ENCODE assay signal across 24 cellular contexts in genomic region chr7:95592570-95592969, GRCh38. TPM values are rescaled to one million over a fixed set of nuclear protein-coding genes. Genes with fewer than 3 reads are reported as not detected.
DNase-seq lines count a peak whose midpoint lies in the region; ATAC-seq and TF ChIP-seq lines count a peak whose summit lies in the region.
"Had no signal": no experiment of that assay in that cellular context is flagged by ENCODE, and none has a peak within 500 bp of the region (broad histone marks: within the 10 kb centered on the region; RNA-seq: fewer than 3 reads in every experiment).

No MANE protein-coding gene starts in this region.

- 93 to 94% methylated on average over 5 of the region's 5 CpGs for WGBS in thyroid gland, 2 donors

- H3K36me3 Mint-ChIP-seq in activated naive CD4-positive, alpha-beta T cell treated with anti-CD3 and anti-CD28 coated beads, Interleukin-2, amount 50 U/mL, for 72 hours = peaks cover 0 to 6% of the 10 kb centered on the region in 2 donors

- H3K36me3 ChIP-seq in ascending aorta (peaks cover 34 to 73% of the 10 kb centered on the region in 2 donors), endocrine pancreas (ENCODE audit: control insufficient read depth, insufficient read depth, low read length) (peaks cover 15% of the 10 kb centered on the region), parathyroid adenoma (ENCODE audit: control insufficient read depth, insufficient read depth, low read length) (peaks cover 9% of the 10 kb centered on the region), thyroid gland (peaks cover 71 to 86% of the 10 kb centered on the region in 2 donors)
- H3K36me3 ChIP-seq: brain microvascular endothelial cell had no signal

- peak overlapping the region; percentile 86 to 95 for H3K4me3 ChIP-seq in ascending aorta
- peak overlapping the region; percentile 100 for H3K4me3 ChIP-seq in endocrine pancreas (ENCODE audit: control insufficient read depth, insufficient read depth, low read length)
- H3K4me3 ChIP-seq in parathyroid adenoma (ENCODE audit: low read depth, low read length) = peak overlapping the region; percentile 95
- H3K4me3 ChIP-seq in thyroid gland (replicated peaks in 1 of 3) = peak overlapping the region in 1 of 3 donors; percentile 93
- H3K4me3 ChIP-seq: GM12878 had no signal

- DNase-seq in ascending aorta (ENCODE audit: low spot score in 2 of 2) (no peak), thyroid gland (no peak), globus pallidus (ENCODE audit: low spot score) (no peak), activated gamma-delta T cell (lab: John Stamatoyannopoulos, UW) (no peak)
- DNase-seq in activated naive CD4-positive, alpha-beta T cell treated with anti-CD3 and anti-CD28 coated beads, Interleukin-2, amount 50 U/mL, for 72 hours (ENCODE audit: low spot score in 2 of 2) = no peak
- DNase-seq: brain microvascular endothelial cell; C1 segment of cervical spinal cord; Calu3; H7; KG1; kidney glomerular epithelial cell; naive thymus-derived CD8-positive, alpha-beta T cell; NCI-H1436; NCI-H82; stimulated activated CD8-positive, alpha-beta memory T cell treated with anti-CD3 and anti-CD28 coated beads, Interleukin-4, amount 100 ng/mL, for 48 hours had no signal

- H3K9me3 ChIP-seq in ascending aorta = no peaks in the 10 kb centered on the region
- no peaks in the 10 kb centered on the region for H3K9me3 ChIP-seq in endocrine pancreas (ENCODE audit: control insufficient read depth, low read length)
- H3K9me3 ChIP-seq in parathyroid adenoma (ENCODE audit: control insufficient read depth, low read length) = no peaks in the 10 kb centered on the region
- no peaks in the 10 kb centered on the region for H3K9me3 ChIP-seq in thyroid gland

- H3K9me3 Mint-ChIP-seq in activated naive CD4-positive, alpha-beta T cell treated with anti-CD3 and anti-CD28 coated beads, Interleukin-2, amount 50 U/mL, for 72 hours = no peaks in the 10 kb centered on the region
- H3K9me3 Mint-ChIP-seq: activated T-helper 17 cell treated with anti-CD3 and anti-CD28 coated beads, Interleukin-2, amount 50 U/mL, for 72 hours; naive thymus-derived CD8-positive, alpha-beta T cell had no signal

- H3K4me1 ChIP-seq in ascending aorta (peaks cover 4 to 24% of the 10 kb centered on the region in 2 donors), endocrine pancreas (ENCODE audit: control insufficient read depth, insufficient read depth, low read length) (peaks cover 40% of the 10 kb centered on the region), parathyroid adenoma (peaks cover 21% of the 10 kb centered on the region), thyroid gland (peaks cover 40 to 48% of the 10 kb centered on the region in 2 donors)

- H3K9ac ChIP-seq in endocrine pancreas (ENCODE audit: control insufficient read depth, insufficient read depth, low read length) = no peak overlapping the region
- no peak overlapping the region for H3K9ac ChIP-seq in parathyroid adenoma

- H3K79me2 ChIP-seq in parathyroid adenoma = peaks cover 22% of the 10 kb centered on the region

- H2AFZ ChIP-seq in parathyroid adenoma = no peak overlapping the region

- no peak for TF ChIP-seq POLR2A in thyroid gland (IDR thresholded peaks at IDR 0.05)

- H3K4me2 ChIP-seq in parathyroid adenoma (ENCODE audit: low read length) = peak overlapping the region; percentile 66

- intact Hi-C loops in ascending aorta (cut with DNase I) (no loop called here), thyroid gland (cut with DNase I) (loop anchor here (5.0 kb wide), 1 partner anchor 40 kb away; no protein-coding TSS in a partner anchor)

- H3K27ac Mint-ChIP-seq in activated naive CD4-positive, alpha-beta T cell treated with anti-CD3 and anti-CD28 coated beads, Interleukin-2, amount 50 U/mL, for 72 hours = no peak overlapping the region
- H3K27ac Mint-ChIP-seq: activated T-helper 17 cell treated with anti-CD3 and anti-CD28 coated beads, Interleukin-2, amount 50 U/mL, for 72 hours; naive thymus-derived CD8-positive, alpha-beta T cell had no signal

- peak overlapping the region; percentile 95 to 97 for H3K27ac ChIP-seq in ascending aorta
- peak overlapping the region; percentile 100 for H3K27ac ChIP-seq in parathyroid adenoma
- H3K27ac ChIP-seq in thyroid gland = peak overlapping the region in 2 of 3 donors; percentile 99 to 100
- H3K27ac ChIP-seq: brain microvascular endothelial cell, VCaP had no signal

- H3K27me3 ChIP-seq in ascending aorta = no peaks in the 10 kb centered on the region
- H3K27me3 ChIP-seq in endocrine pancreas (ENCODE audit: control insufficient read depth, insufficient read depth, low read length) = no peaks in the 10 kb centered on the region
- no peaks in the 10 kb centered on the region for H3K27me3 ChIP-seq in parathyroid adenoma (ENCODE audit: control insufficient read depth, insufficient read depth, low read length)
- no peaks in the 10 kb centered on the region for H3K27me3 ChIP-seq in thyroid gland
- H3K27me3 ChIP-seq: brain microvascular endothelial cell had no signal

- TF ChIP-seq CTCF in ascending aorta (IDR thresholded peaks at IDR 0.05) (no peak), parathyroid adenoma (IDR thresholded peaks at IDR 0.05) (no peak), thyroid gland (IDR thresholded peaks at IDR 0.05) (no peak)

- no peak for ATAC-seq in activated naive CD4-positive, alpha-beta T cell treated with anti-CD3 and anti-CD28 coated beads, Interleukin-2, amount 50 U/mL, for 72 hours
- ATAC-seq in GM19467 (IDR thresholded peaks at IDR 0.05; ENCODE audit: unreplicated experiment) = no peak
- ATAC-seq: activated T-helper 17 cell treated with anti-CD3 and anti-CD28 coated beads, Interleukin-2, amount 50 U/mL, for 72 hours; GM12878; naive thymus-derived CD8-positive, alpha-beta T cell; SK-N-SH treated with all-trans-retinoic acid at 6 μM for 48 hours had no signal

RNA-seq across cellular contexts. Expression of gene PDK4, which starts 3.7 kb away (rescaled TPM):
- total RNA-seq in ascending aorta (227 TPM), thyroid gland (100 to 1,000 TPM in 3 of 4 donors, 10 to 100 TPM in 1; 37.9 to 453 (median 141) TPM)
- total RNA-seq in activated naive CD4-positive, alpha-beta T cell treated with anti-CD3 and anti-CD28 coated beads, Interleukin-2, amount 50 U/mL, for 72 hours = not detected
- total RNA-seq: activated T-helper 17 cell treated with anti-CD3 and anti-CD28 coated beads, Interleukin-2, amount 50 U/mL, for 72 hours; HT1080; T-helper 2 cell treated with Interferon-gamma antibody and Interleukin-4, amounts not matched to agents 100 ng/mL and 5 ng/mL, for 36 hours had no signal

Comparison
In these comparisons a context has a peak if more than half of its experiments do, and no peak if none do; other contexts are left out.
1. RNA of gene PDK4, which starts 3.7 kb away (total RNA-seq): 227 TPM in ascending aorta (single experiment) and 37.9 to 453 TPM in thyroid gland; not detected in activated naive CD4-positive, alpha-beta T cell treated with anti-CD3 and anti-CD28 coated beads, Interleukin-2, amount 50 U/mL, for 72 hours; every median in the first group is over 10 times any median in the second.
2. Peak in every context shown above with its lines, with median percentiles within 50 percentile points of each other: H3K27ac ChIP-seq.